8 cellular contexts compared by ENCODE assay signal in genomic region chr5:110726249-110727024, GRCh38. TPM values are rescaled to one million over a fixed set of nuclear protein-coding genes. Genes with fewer than 3 reads are reported as not detected.
A peak's percentile ranks its signal among the peaks of the same experiment; 100 is the strongest.
DNase-seq lines count a peak whose midpoint lies in the region; ATAC-seq and TF ChIP-seq lines count a peak whose summit lies in the region.

TSS of gene TMEM232 (minus strand) at chr5:110726671. CDS start at chr5:110667352, 59,319 bp downstream.

- CTCF ChIA-PET in CD8-positive, alpha-beta memory T cell (lab: Charles Lee): interaction anchor here (1.3 kb wide), 1 partner anchor 12 kb away, joined by 5 read pairs; the partner anchor contains the start of gene SLC25A46

- H3K4me3 ChIP-seq in CD8-positive, alpha-beta memory T cell (ENCODE audit: low read length): peak within 1 kb of the TSS; percentile 76
- H3K4me3 ChIP-seq in tibial artery: peak within 1 kb of the TSS; percentile 34 to 47

- POLR2A ChIA-PET in CD8-positive, alpha-beta memory T cell (lab: Charles Lee): interaction anchor here (1.2 kb wide), 1 partner anchor 12 kb away, joined by 7 read pairs; the partner anchor contains the start of gene SLC25A46

- intact Hi-C loops in left cardiac atrium (cut with DNase I) (no loop called here), posterior cingulate gyrus (cut with DNase I) (no loop called here), tibial artery (cut with DNase I; ENCODE audit: low total_unique reads) (no loop called here)

- no peaks in the 10 kb centered on the region for H3K36me3 ChIP-seq in CD8-positive, alpha-beta memory T cell (ENCODE audit: insufficient read depth, low read length)
- H3K36me3 ChIP-seq in tibial artery: no peaks in the 10 kb centered on the region

- no peak for TF ChIP-seq CTCF in tibial artery (IDR thresholded peaks at IDR 0.05)

- no peaks in the 10 kb centered on the region for H3K9me3 ChIP-seq in CD8-positive, alpha-beta memory T cell (ENCODE audit: low read length)
- H3K9me3 ChIP-seq in tibial artery: no peaks in the 10 kb centered on the region

- peak within 1 kb of the TSS; percentile 70 to 88 (median 85) for H3K4me3 Mint-ChIP-seq in CD8-positive, alpha-beta memory T cell

- no peaks in the 10 kb centered on the region for H3K27me3 ChIP-seq in CD8-positive, alpha-beta memory T cell (ENCODE audit: insufficient read depth, low read length, poor library complexity, severe bottlenecking)
- no peaks in the 10 kb centered on the region for H3K27me3 ChIP-seq in tibial artery

- peaks cover 0 to 2% (median 0%) of the 10 kb centered on the region in 3 donors for H3K36me3 Mint-ChIP-seq in CD8-positive, alpha-beta memory T cell

- H3K27me3 Mint-ChIP-seq in CD8-positive, alpha-beta memory T cell: peaks cover 2 to 13% of the 10 kb centered on the region in 2 donors

- H3K27ac Mint-ChIP-seq in CD8-positive, alpha-beta memory T cell: peak within 1 kb of the TSS in 7 of 8 donors; percentile 15 to 88 (median 70)

- peaks cover 4% of the 10 kb centered on the region for H3K4me1 ChIP-seq in CD8-positive, alpha-beta memory T cell (ENCODE audit: insufficient read depth, low read length)
- H3K4me1 ChIP-seq in tibial artery: peaks cover 0 to 10% (median 2%) of the 10 kb centered on the region in 4 donors

- H3K27ac ChIP-seq in CD8-positive, alpha-beta memory T cell (ENCODE audit: low read depth, low read length): peak within 1 kb of the TSS; percentile 5
- no peak within 1 kb of the TSS for H3K27ac ChIP-seq in tibial artery

- peaks cover 0 to 9% (median 2%) of the 10 kb centered on the region in 3 donors for H3K4me1 Mint-ChIP-seq in CD8-positive, alpha-beta memory T cell

- ATAC-seq in GM21529 (IDR thresholded peaks at IDR 0.05; ENCODE audit: unreplicated experiment) (peak; percentile 64), left cardiac atrium (peak; percentile 92 to 100)

- DNase-seq in CD8-positive, alpha-beta memory T cell: peak; percentile 54 to 87 (median 67)
- DNase-seq in LHCN-M2 (ENCODE audit: low read depth) (peak; percentile 53), T follicular helper cell (ENCODE audit: low read depth) (peak; percentile 63), amygdala (lab: John Stamatoyannopoulos, UW) (peak in 53 of 56 donors; percentile 10 to 87 (median 54)), left cardiac atrium (peak; percentile 72), posterior cingulate gyrus (peak; percentile 55 to 95 (median 78)), tibial artery (peak; percentile 37 to 76)

- H3K9me3 Mint-ChIP-seq in CD8-positive, alpha-beta memory T cell: no peaks in the 10 kb centered on the region

RNA-seq across cellular contexts. Expression of gene TMEM232, which starts in this region (rescaled TPM):
- under 1 TPM; 0.38 to 0.92 TPM for total RNA-seq in CD8-positive, alpha-beta memory T cell
- polyA plus RNA-seq in CD8-positive, alpha-beta memory T cell: 0.25 TPM
- 1.1 and 1.3 TPM in 2 replicates for total RNA-seq in LHCN-M2 (2014; rRNA removed)
- 0.27 TPM for polyA plus RNA-seq in LHCN-M2 (2012)
- 1 to 10 TPM; 1.7 to 2.1 TPM for total RNA-seq in left cardiac atrium

Comparison
In these comparisons a context has a peak if more than half of its experiments do, and no peak if none do; other contexts are left out.
1. Peak in DNase-seq, H3K4me3 ChIP-seq and H3K27ac ChIP-seq in CD8-positive, alpha-beta memory T cell; RNA of the gene not detected or under 1 TPM.